ENCODE assay signal across 10 cellular contexts in the genomic region with DNA sequence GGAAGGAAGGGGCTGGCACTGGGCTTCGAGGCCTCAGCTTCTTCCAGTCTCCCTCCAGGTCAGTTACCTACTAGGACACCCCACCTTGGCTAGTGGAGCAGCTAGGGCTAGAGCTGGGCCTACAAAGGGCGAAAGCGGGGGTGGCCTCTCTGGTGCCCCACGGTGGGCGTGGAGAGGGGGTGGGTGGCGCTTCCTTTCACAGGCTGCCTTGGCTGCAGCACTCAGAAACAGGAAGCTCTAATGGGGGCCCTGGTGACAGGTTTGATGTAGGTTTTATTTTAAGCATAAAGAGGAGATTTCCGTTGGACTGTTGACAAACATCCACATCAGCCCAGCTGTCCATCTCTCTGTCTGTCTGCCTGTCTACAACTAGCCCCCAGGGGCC.
DNase-seq lines count a peak whose midpoint lies in the region; ATAC-seq, FAIRE-seq and TF ChIP-seq lines count a peak whose summit lies in the region.
"Had no signal": no experiment of that assay in that cellular context is flagged by ENCODE, and none has a peak within 500 bp of the region (broad histone marks: within the 10 kb centered on the region; RNA-seq: fewer than 3 reads in every experiment).

No MANE protein-coding gene starts in this region.

- H3K4me2 ChIP-seq in OCI-LY1 (ENCODE audit: low read length), result peak overlapping the region; percentile 62

- H3K4me3 ChIP-seq in OCI-LY1 (ENCODE audit: low read depth, low read length, poor library complexity, severe bottlenecking), result peak overlapping the region; percentile 53
- H3K4me3 ChIP-seq in tibial artery, result no peak overlapping the region

- no peaks in the 10 kb centered on the region for H3F3A ChIP-seq in OCI-LY1 (ENCODE audit: insufficient read depth, low read length)

- H3K4me1 ChIP-seq in OCI-LY1 (ENCODE audit: insufficient read depth, low read length, severe bottlenecking) (peaks cover 39% of the 10 kb centered on the region), tibial artery (peaks cover 0 to 25% (median 10%) of the 10 kb centered on the region in 4 donors)

- H3K36me3 ChIP-seq in OCI-LY1 (ENCODE audit: insufficient read depth, low read length) (no peaks in the 10 kb centered on the region), tibial artery (peaks cover 0 to 10% (median 0%) of the 10 kb centered on the region in 3 donors)

- no peak overlapping the region for H2AFZ ChIP-seq in OCI-LY1 (ENCODE audit: low read length)

- no peaks in the 10 kb centered on the region for H3K9me2 ChIP-seq in OCI-LY1 (ENCODE audit: low read depth, low read length)

- peak overlapping the region; percentile 29; the same call in 1 of the 2 replicates for H3K9ac ChIP-seq in OCI-LY1 (ENCODE audit: low read length)

- DNase-seq in GM18507 (ENCODE audit: extremely low spot score, insufficient read length, low read depth) (peak; percentile 35), NCI-H128 (lab: John Stamatoyannopoulos, UW; ENCODE audit: unreplicated experiment) (no peak), LoVo (ENCODE audit: low spot score) (no peak), tibial artery (no peak)
- DNase-seq in activated T-helper 1 cell treated with anti-CD3 and anti-CD28 coated beads, Interleukin-2, amount 50 U/mL, for 16 hours (ENCODE audit: low read depth in 1 of 2, low spot score in 1 of 2), result peak; percentile 26 to 37
- peak; percentile 31 to 37 for DNase-seq in stimulated activated CD4-positive, alpha-beta T cell treated with anti-CD3 and anti-CD28 coated beads, Interleukin-1b, Interleukin-23, amount 100 ng/mL, for 4 hours (ENCODE audit: low read depth in 2 of 2)

- TF ChIP-seq CTCF in OCI-LY1 (IDR thresholded peaks at IDR 0.05; ENCODE audit: low read length) (no peak), tibial artery (IDR thresholded peaks at IDR 0.05) (no peak)

- FAIRE-seq in GM18507 (lab: Jason Lieb, UNC), result peak; percentile 91
- FAIRE-seq: TTC549 had no signal

- no peaks in the 10 kb centered on the region for H4K20me1 ChIP-seq in OCI-LY1 (ENCODE audit: insufficient read depth, low read length)

- H3K79me2 ChIP-seq in OCI-LY1 (ENCODE audit: insufficient read depth, low read length), result no peaks in the 10 kb centered on the region

- H3K9me3 ChIP-seq in OCI-LY1 (ENCODE audit: low read length), result no peaks in the 10 kb centered on the region
- no peaks in the 10 kb centered on the region for H3K9me3 ChIP-seq in tibial artery
- H3K9me3 ChIP-seq: heart right ventricle had no signal

- intact Hi-C loops in tibial artery (cut with DNase I; ENCODE audit: low total_unique reads), result no loop called here

- no peak for ATAC-seq in HG03135 (IDR thresholded peaks at IDR 0.05; ENCODE audit: unreplicated experiment)
- ATAC-seq: heart right ventricle had no signal

- H3K27me3 ChIP-seq in OCI-LY1 (ENCODE audit: insufficient read depth, low read length), result no peaks in the 10 kb centered on the region
- H3K27me3 ChIP-seq in tibial artery, result peaks cover 0 to 9% of the 10 kb centered on the region in 2 donors

- peak overlapping the region; percentile 66 for H3K27ac ChIP-seq in OCI-LY1 (ENCODE audit: low read depth, low read length, poor library complexity, severe bottlenecking)
- no peak overlapping the region for H3K27ac ChIP-seq in tibial artery

Comparison
In these comparisons a context has a peak if more than half of its experiments do, and no peak if none do; other contexts are left out.
1. DNase-seq: peak in GM18507 (single experiment), activated T-helper 1 cell treated with anti-CD3 and anti-CD28 coated beads, Interleukin-2, amount 50 U/mL, for 16 hours (2 of 2) and stimulated activated CD4-positive, alpha-beta T cell treated with anti-CD3 and anti-CD28 coated beads, Interleukin-1b, Interleukin-23, amount 100 ng/mL, for 4 hours (2 of 2); none in NCI-H128 (single experiment), LoVo (single experiment) and tibial artery (0 of 2).